10 cellular contexts compared by ENCODE assay signal in the genomic region with DNA sequence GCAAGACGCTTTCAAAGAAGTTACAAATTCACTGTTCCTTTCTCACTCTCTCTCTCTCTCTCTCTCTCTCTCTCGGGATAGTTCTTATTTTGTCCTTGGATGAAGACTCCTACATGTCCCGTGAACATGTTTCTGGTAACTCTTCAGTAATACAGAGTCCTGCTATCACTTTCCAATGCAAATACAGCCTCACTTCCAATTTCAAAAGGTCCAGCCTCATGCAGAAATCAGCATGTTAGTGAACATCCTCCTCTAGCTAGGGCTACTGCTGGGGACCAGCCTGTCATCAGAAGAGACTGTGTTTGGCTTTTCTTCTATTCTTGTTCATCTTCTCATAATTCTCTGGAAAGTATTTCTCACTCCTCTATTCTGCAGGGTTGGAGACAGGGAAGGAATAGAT.
"Had no signal": no experiment of that assay in that cellular context is flagged by ENCODE, and none has a peak within 500 bp of the region (broad histone marks: within the 10 kb centered on the region; RNA-seq: fewer than 3 reads in every experiment).

No MANE protein-coding gene starts in this region.

- DNase-seq: GOT3, H7, HFFc6, IMR-90, KG1 had no signal

- H3K36me3 ChIP-seq: HAP-1 had no signal

- H3K4me1 ChIP-seq: HAP-1 had no signal

- H3K27ac Mint-ChIP-seq: HFFc6 had no signal

- ATAC-seq: HCT116, HepG2, K562 had no signal

- H3K4me3 ChIP-seq: HAP-1, K562 had no signal

- H3K4me3 Mint-ChIP-seq: HFFc6 had no signal

- H3K27ac ChIP-seq: HL-60 had no signal
